Comparison of ENCODE assay signal across 7 cellular contexts in genomic region chr6:26087284-26088115, GRCh38. TPM values are rescaled to one million over a fixed set of nuclear protein-coding genes. Genes with fewer than 3 reads are reported as not detected.
DNase-seq lines count a peak whose midpoint lies in the region; ATAC-seq, FAIRE-seq and TF ChIP-seq lines count a peak whose summit lies in the region.

Gene HFE (plus strand): TSS chr6:26087429. CDS start chr6:26087441, 12 bp downstream.

- 3% methylated on average over 41 of the region's 41 CpGs for WGBS in right cardiac atrium

- TF ChIP-seq POLR2A in Peyer's patch (IDR thresholded peaks at IDR 0.05): peak; percentile 24 to 28

- intact Hi-C loops in ascending aorta (cut with DNase I): no loop called here
- intact Hi-C loops in right cardiac atrium (cut with DNase I): no loop called here
- intact Hi-C loops in posterior vena cava (cut with DNase I): no loop called here

- FAIRE-seq in GM19239 (lab: Jason Lieb, UNC): peak; percentile 52

- H3K27ac ChIP-seq in Peyer's patch (peak within 1 kb of the TSS; percentile 84 to 91 (median 87)), ascending aorta (peak within 1 kb of the TSS; percentile 86 to 89), right cardiac atrium (ENCODE audit: low read length) (peak within 1 kb of the TSS; percentile 98)

- H3K4me3 ChIP-seq in Peyer's patch: peak within 1 kb of the TSS; percentile 68 to 88 (median 84)
- H3K4me3 ChIP-seq in ascending aorta: peak within 1 kb of the TSS; percentile 65 to 82
- H3K4me3 ChIP-seq in right cardiac atrium (ENCODE audit: low read length): peak within 1 kb of the TSS; percentile 89

- ATAC-seq in right cardiac atrium: peak; percentile 75 to 81
- ATAC-seq in HG03095 (IDR thresholded peaks at IDR 0.05; ENCODE audit: unreplicated experiment): no peak

- H3K9me3 ChIP-seq in Peyer's patch: no peaks in the 10 kb centered on the region
- no peaks in the 10 kb centered on the region for H3K9me3 ChIP-seq in ascending aorta
- no peaks in the 10 kb centered on the region for H3K9me3 ChIP-seq in right cardiac atrium (ENCODE audit: control insufficient read depth, low read length)

- H3K27me3 ChIP-seq in Peyer's patch: no peaks in the 10 kb centered on the region
- H3K27me3 ChIP-seq in ascending aorta: no peaks in the 10 kb centered on the region
- no peaks in the 10 kb centered on the region for H3K27me3 ChIP-seq in right cardiac atrium (ENCODE audit: control insufficient read depth, insufficient read depth)

- TF ChIP-seq CTCF in Peyer's patch (IDR thresholded peaks at IDR 0.05) (peak in 2 of 6 experiments; percentile 8 to 11), ascending aorta (IDR thresholded peaks at IDR 0.05) (no peak)

- DNase-seq in GM19239 (ENCODE audit: insufficient read length, low spot score) (no peak), Peyer's patch (peak; percentile 63 to 78 (median 77)), ascending aorta (ENCODE audit: low spot score in 2 of 2) (peak in 1 of 2 donors; percentile 72), right cardiac atrium (peak; percentile 58 to 85 (median 83)), posterior vena cava (ENCODE audit: low spot score) (peak; percentile 85), NCI-H187 treated with DMSO at 0.1 percent for 48 hours (lab: John Stamatoyannopoulos, UW) (no peak)

- H3K4me1 ChIP-seq in Peyer's patch: peaks cover 0 to 10% (median 3%) of the 10 kb centered on the region in 4 donors
- H3K4me1 ChIP-seq in ascending aorta: peaks cover 6 to 9% of the 10 kb centered on the region in 2 donors
- peaks cover 2% of the 10 kb centered on the region for H3K4me1 ChIP-seq in right cardiac atrium (ENCODE audit: control insufficient read depth, insufficient read depth, low read length)

- H3K36me3 ChIP-seq in Peyer's patch: peaks cover 0 to 3% (median 0%) of the 10 kb centered on the region in 3 donors
- H3K36me3 ChIP-seq in ascending aorta: no peaks in the 10 kb centered on the region

RNA-seq across cellular contexts. Expression of gene HFE, which starts in this region (rescaled TPM):
- total RNA-seq in Peyer's patch: 10 to 100 TPM in 2 of 4 donors, 1 to 10 TPM in 2; 8.1 to 13.2 (median 9.7) TPM
- total RNA-seq in ascending aorta: 2.6 TPM
- total RNA-seq in right cardiac atrium: 10 to 100 TPM in 1 of 4 donors, 1 to 10 TPM in 3; 4.3 to 13.2 (median 8.4) TPM
- polyA plus RNA-seq in right cardiac atrium: 5.3 TPM
- 10 to 100 TPM in 1 of 2 donors, 1 to 10 TPM in 1; 5.5 to 11.8 TPM for total RNA-seq in posterior vena cava

Comparison
In these comparisons a context has a peak if more than half of its experiments do, and no peak if none do; other contexts are left out.
1. DNase-seq: peak in Peyer's patch (3 of 3), right cardiac atrium (3 of 3) and posterior vena cava (single experiment); none in GM19239 (single experiment) and NCI-H187 treated with DMSO at 0.1 percent for 48 hours (single experiment).
2. Peak in every context shown above with its lines, with median percentiles within 50 percentile points of each other: H3K27ac ChIP-seq and H3K4me3 ChIP-seq.